ENCODE assay signal across 20 cellular contexts in genomic region chr6:106250997-106251396, GRCh38.
"Had no signal": no experiment of that assay in that cellular context is flagged by ENCODE, and none has a peak within 500 bp of the region (broad histone marks: within the 10 kb centered on the region; RNA-seq: fewer than 3 reads in every experiment).

No MANE protein-coding gene starts in this region.

- ATAC-seq: left cardiac atrium had no signal

- H3K9me3 Mint-ChIP-seq: activated CD4-positive, alpha-beta memory T cell treated with anti-CD3 and anti-CD28 coated beads for 36 hours; activated T-helper 1 cell treated with anti-CD3 and anti-CD28 coated beads, Interleukin-12 subunit alpha, Interleukin-12 subunit beta, Interleukin-2, Interleukin-4 antibody, amounts not matched to agents 30 ng/mL and 10 ng/mL and 1 ng/mL, durations not matched to agents 14 hours and 24 hours and 36 hours; dendritic cell treated with granulocyte-macrophage colony-stimulating factor and Interleukin-4, amounts not matched to agents 40 ng/mL and 50 ng/mL, for 4 days; neural crest cell had no signal

- H3K27ac Mint-ChIP-seq: activated CD4-positive, alpha-beta memory T cell treated with anti-CD3 and anti-CD28 coated beads for 36 hours; activated naive CD8-positive, alpha-beta T cell; activated T-helper 1 cell treated with anti-CD3 and anti-CD28 coated beads, Interleukin-12 subunit alpha, Interleukin-12 subunit beta, Interleukin-2, Interleukin-4 antibody, amounts not matched to agents 30 ng/mL and 10 ng/mL and 1 ng/mL, durations not matched to agents 14 hours and 24 hours and 36 hours; dendritic cell treated with granulocyte-macrophage colony-stimulating factor and Interleukin-4, amounts not matched to agents 40 ng/mL and 50 ng/mL, for 4 days had no signal

- H3K4me3 ChIP-seq: cardiac muscle cell, esophagus muscularis mucosa, tibial artery had no signal

- H3K4me3 Mint-ChIP-seq: activated CD4-positive, alpha-beta memory T cell treated with anti-CD3 and anti-CD28 coated beads for 36 hours; activated naive CD8-positive, alpha-beta T cell; activated T-helper 1 cell treated with anti-CD3 and anti-CD28 coated beads, Interleukin-12 subunit alpha, Interleukin-12 subunit beta, Interleukin-2, Interleukin-4 antibody, amounts not matched to agents 30 ng/mL and 10 ng/mL and 1 ng/mL, durations not matched to agents 14 hours and 24 hours and 36 hours; dendritic cell treated with granulocyte-macrophage colony-stimulating factor and Interleukin-4, amounts not matched to agents 40 ng/mL and 50 ng/mL, for 4 days; neural crest cell had no signal

- H3K27ac ChIP-seq: cardiac muscle cell, esophagus muscularis mucosa, tibial artery, VCaP had no signal

- H3K27me3 Mint-ChIP-seq: activated CD4-positive, alpha-beta memory T cell treated with anti-CD3 and anti-CD28 coated beads for 36 hours; activated naive CD8-positive, alpha-beta T cell; dendritic cell treated with granulocyte-macrophage colony-stimulating factor and Interleukin-4, amounts not matched to agents 40 ng/mL and 50 ng/mL, for 4 days had no signal

- H3K9me3 ChIP-seq: esophagus muscularis mucosa, tibial artery had no signal

- H3K27me3 ChIP-seq: cardiac muscle cell, esophagus muscularis mucosa, tibial artery had no signal

- H3K4me1 Mint-ChIP-seq: neural crest cell had no signal

- DNase-seq: activated CD4-positive, alpha-beta memory T cell treated with anti-CD3 and anti-CD28 coated beads for 36 hours; activated gamma-delta T cell treated with Interleukin-2 at 50 U/mL for 16 hours; activated T-cell treated with anti-CD3 and anti-CD28 coated beads for 4 hours; amygdala; effector CD8-positive, alpha-beta T cell; left cardiac atrium; midbrain; stimulated activated CD4-positive, alpha-beta T cell treated with anti-CD3 and anti-CD28 coated beads, Interleukin-12 subunit alpha, Interleukin-12 subunit beta, amount 100 ng/mL, for 4 hours; stimulated activated CD4-positive, alpha-beta T cell treated with anti-CD3 and anti-CD28 coated beads, Interleukin-1b, Interleukin-23, amount 100 ng/mL, for 48 hours; stimulated activated CD8-positive, alpha-beta memory T cell treated with anti-CD3 and anti-CD28 coated beads, Interleukin-4, amount 100 ng/mL, for 48 hours; stimulated activated naive CD4-positive, alpha-beta T cell; substantia nigra; tibial artery had no signal
